Comparison of ENCODE assay signal across 24 cellular contexts in the genomic region with DNA sequence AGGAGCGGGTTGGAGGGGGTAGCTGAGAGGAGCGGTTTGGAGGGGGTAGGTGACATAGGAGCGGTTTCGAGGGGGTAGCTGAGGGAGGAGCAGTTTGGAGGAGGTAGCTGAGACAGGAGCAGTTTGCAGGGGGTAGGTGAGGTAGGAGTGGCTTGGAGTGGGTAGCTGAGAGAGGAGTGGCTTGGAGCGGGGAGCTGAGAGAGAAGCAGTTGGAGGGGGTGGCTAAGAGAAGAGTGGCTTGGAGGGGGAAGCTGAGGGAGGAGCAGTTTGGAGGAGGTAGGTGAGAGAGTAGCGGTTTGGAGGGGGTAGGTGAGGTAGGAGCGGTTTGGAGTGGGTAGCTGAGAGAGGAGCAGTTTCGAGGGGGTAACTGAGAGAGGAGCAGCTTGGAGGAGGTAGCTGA.
"Had no signal": no experiment of that assay in that cellular context is flagged by ENCODE, and none has a peak within 500 bp of the region (broad histone marks: within the 10 kb centered on the region; RNA-seq: fewer than 3 reads in every experiment).

No MANE protein-coding gene starts in this region.

- H3K36me3 ChIP-seq: colonic mucosa, esophagus muscularis mucosa, esophagus squamous epithelium, gastrocnemius medialis, gastroesophageal sphincter, heart left ventricle, heart right ventricle had no signal

- DNase-seq: colonic mucosa; cortex of kidney; dermis blood vessel endothelial cell; dorsolateral prefrontal cortex; effector CD4-positive, alpha-beta T cell; effector CD8-positive, alpha-beta T cell; effector memory CD4-positive, alpha-beta T cell; effector memory CD8-positive, alpha-beta T cell; endodermal cell; erythroblast; esophagus squamous epithelium; foreskin fibroblast; foreskin keratinocyte; foreskin melanocyte; gastrocnemius medialis; glutamatergic neuron; heart left ventricle; heart right ventricle had no signal

- H3K4me3 ChIP-seq: colonic mucosa, coronary artery, dorsolateral prefrontal cortex, esophagus muscularis mucosa, esophagus squamous epithelium, gastrocnemius medialis, gastroesophageal sphincter, heart left ventricle, heart right ventricle had no signal

- H3K9me3 Mint-ChIP-seq: dendritic cell treated with granulocyte-macrophage colony-stimulating factor and Interleukin-4, amounts not matched to agents 40 ng/mL and 50 ng/mL, for 4 days had no signal

- H3K27me3 ChIP-seq: colonic mucosa, esophagus squamous epithelium, foreskin keratinocyte, gastrocnemius medialis, heart right ventricle had no signal

- ATAC-seq: effector memory CD8-positive, alpha-beta T cell; esophagus mucosa; foreskin keratinocyte; gastrocnemius medialis; gastroesophageal sphincter; heart left ventricle; heart right ventricle had no signal

- H3K27ac Mint-ChIP-seq: dendritic cell treated with granulocyte-macrophage colony-stimulating factor and Interleukin-4, amounts not matched to agents 40 ng/mL and 50 ng/mL, for 4 days; effector memory CD8-positive, alpha-beta T cell; endodermal cell had no signal

- H3K4me1 ChIP-seq: colonic mucosa, esophagus muscularis mucosa, esophagus squamous epithelium, foreskin keratinocyte, gastrocnemius medialis, gastroesophageal sphincter, heart left ventricle, heart right ventricle had no signal

- H3K4me3 Mint-ChIP-seq: dendritic cell treated with granulocyte-macrophage colony-stimulating factor and Interleukin-4, amounts not matched to agents 40 ng/mL and 50 ng/mL, for 4 days; effector memory CD8-positive, alpha-beta T cell; endodermal cell had no signal

- H3K27ac ChIP-seq: colonic mucosa, coronary artery, dorsolateral prefrontal cortex, epithelial cell of prostate, esophagus muscularis mucosa, esophagus squamous epithelium, foreskin keratinocyte, gastrocnemius medialis, gastroesophageal sphincter, heart left ventricle, heart right ventricle had no signal

- H3K9me3 ChIP-seq: colonic mucosa, esophagus muscularis mucosa, esophagus squamous epithelium, gastrocnemius medialis, gastroesophageal sphincter had no signal
